In the genomic region with DNA sequence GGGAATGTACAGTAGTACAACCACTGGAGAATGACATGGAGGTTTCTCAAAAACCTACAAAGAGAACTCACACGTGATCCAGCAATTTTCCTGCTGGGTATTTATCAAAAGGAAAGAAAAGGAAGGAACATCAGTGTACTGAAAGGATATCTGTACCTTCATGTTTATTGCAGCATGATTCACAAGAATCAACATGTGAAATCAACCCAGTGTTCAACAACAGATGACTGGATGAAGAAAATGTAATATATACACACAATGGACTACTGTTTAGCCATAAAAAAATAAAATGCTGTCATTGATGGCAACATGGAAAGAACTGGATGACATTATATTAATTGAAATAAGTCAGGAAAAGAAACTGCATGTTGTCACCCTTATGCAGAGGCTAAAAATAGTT, we compare ENCODE assay signal across 19 cellular contexts. TPM values are rescaled to one million over a fixed set of nuclear protein-coding genes. Genes with fewer than 3 reads are reported as not detected.
DNase-seq lines count a peak whose midpoint lies in the region; ATAC-seq and TF ChIP-seq lines count a peak whose summit lies in the region.
"Had no signal": no experiment of that assay in that cellular context is flagged by ENCODE, and none has a peak within 500 bp of the region (broad histone marks: within the 10 kb centered on the region; RNA-seq: fewer than 3 reads in every experiment).

No MANE protein-coding gene starts in this region.

- H3K27me3 Mint-ChIP-seq in MCF 10A (ENCODE audit: insufficient read depth, unreplicated experiment): no peaks in the 10 kb centered on the region

- H2AFZ ChIP-seq in mammary epithelial cell (ENCODE audit: low read depth, low read length) (no peak overlapping the region), Karpas-422 (ENCODE audit: low read length) (no peak overlapping the region)

- no peak overlapping the region for H3K9ac ChIP-seq in mammary epithelial cell (ENCODE audit: insufficient read depth, low read length)
- H3K9ac ChIP-seq in Karpas-422 (ENCODE audit: low read length): no peak overlapping the region

- dilution Hi-C loops in mammary epithelial cell (cut with HindIII; ENCODE audit: low sequenced_read_pairs): no loop called here

- H3K27ac Mint-ChIP-seq in MCF 10A (ENCODE audit: low read depth, unreplicated experiment): no peak overlapping the region
- H3K27ac Mint-ChIP-seq: CD4-positive, alpha-beta T cell; H9 had no signal

- H3K27me3 ChIP-seq in mammary epithelial cell (ENCODE audit: insufficient read depth, low read length) (no peaks in the 10 kb centered on the region), Karpas-422 (ENCODE audit: low read length) (no peaks in the 10 kb centered on the region)

- POLR2A ChIA-PET in MCF 10A (lab: Yijun Ruan, JAX): no interaction called here

- H3K36me3 ChIP-seq in mammary epithelial cell (ENCODE audit: insufficient read depth, low read length): no peaks in the 10 kb centered on the region
- no peaks in the 10 kb centered on the region for H3K36me3 ChIP-seq in mucosa of descending colon (ENCODE audit: low read depth)
- H3K36me3 ChIP-seq in Karpas-422 (ENCODE audit: insufficient read depth, low read length): no peaks in the 10 kb centered on the region

- H3K27ac ChIP-seq in mammary epithelial cell (ENCODE audit: insufficient read depth, low read depth, low read length): no peak overlapping the region
- H3K27ac ChIP-seq in Karpas-422 (ENCODE audit: low read length): no peak overlapping the region
- H3K27ac ChIP-seq: 22Rv1, A549, C4-2B had no signal

- no peaks in the 10 kb centered on the region for H3K36me3 Mint-ChIP-seq in MCF 10A (ENCODE audit: insufficient read depth, unreplicated experiment)

- peak; percentile 72 for ATAC-seq in esophagus mucosa
- ATAC-seq in mucosa of descending colon: peak; percentile 88
- no peak for ATAC-seq in GM21367 (IDR thresholded peaks at IDR 0.05; ENCODE audit: unreplicated experiment)
- ATAC-seq: A549 had no signal

- H3K79me2 ChIP-seq in mammary epithelial cell (ENCODE audit: insufficient read depth, low read length): no peaks in the 10 kb centered on the region
- no peaks in the 10 kb centered on the region for H3K79me2 ChIP-seq in Karpas-422 (ENCODE audit: low read length)

- H3K9me3 ChIP-seq in mammary epithelial cell (replicated peaks; ENCODE audit: insufficient read depth, low read length) (no peaks in the 10 kb centered on the region), mucosa of descending colon (no peaks in the 10 kb centered on the region), Karpas-422 (ENCODE audit: low read length) (no peaks in the 10 kb centered on the region)
- H3K9me3 ChIP-seq: A549 had no signal

- no peaks in the 10 kb centered on the region for H3K9me3 Mint-ChIP-seq in MCF 10A (ENCODE audit: unreplicated experiment)
- H3K9me3 Mint-ChIP-seq: CD4-positive, alpha-beta T cell had no signal

- no peaks in the 10 kb centered on the region for H3K4me1 ChIP-seq in mammary epithelial cell (ENCODE audit: insufficient read depth, low read length)
- H3K4me1 ChIP-seq in mucosa of descending colon (ENCODE audit: low read depth): no peaks in the 10 kb centered on the region
- H3K4me1 ChIP-seq in Karpas-422 (ENCODE audit: low read length): no peaks in the 10 kb centered on the region
- H3K4me1 ChIP-seq: A549, Caco-2 had no signal

- no peak overlapping the region for H3K4me3 Mint-ChIP-seq in MCF 10A (ENCODE audit: unreplicated experiment)
- H3K4me3 Mint-ChIP-seq: CD4-positive, alpha-beta T cell; H9 had no signal

- H4K20me1 ChIP-seq in mammary epithelial cell (ENCODE audit: insufficient read depth, low read length): no peaks in the 10 kb centered on the region
- H4K20me1 ChIP-seq in Karpas-422 (ENCODE audit: insufficient read depth, low read depth, low read length): no peaks in the 10 kb centered on the region

- no TSS peak for BruUV-seq in mammary epithelial cell (replicated peaks; lab: Mats Ljungman, UMichigan)
- BruUV-seq in MCF 10A (replicated peaks; lab: Mats Ljungman, UMichigan): no TSS peak

- H3K4me3 ChIP-seq in mammary epithelial cell (replicated peaks in 1 of 3; ENCODE audit: insufficient read depth in 1 of 3, low read depth in 2 of 3, low read length in 3 of 3) (no peak overlapping the region), mucosa of descending colon (no peak overlapping the region), Karpas-422 (ENCODE audit: low read length) (no peak overlapping the region)
- H3K4me3 ChIP-seq: A549 had no signal

- intact Hi-C loops in mammary epithelial cell (cut with micrococcal nuclease) (no loop called here), MCF 10A (cut with micrococcal nuclease) (no loop called here), mucosa of descending colon (cut with DNase I, micrococcal nuclease) (no loop called here)

- DNase-seq in mammary epithelial cell (peak; percentile 25), MCF 10A (ENCODE audit: unreplicated experiment) (no peak), mucosa of descending colon (no peak), Karpas-422 (no peak)
- DNase-seq in activated CD4-positive, alpha-beta T cell treated with anti-CD3 and anti-CD28 coated beads, Interleukin-2, amount 50 U/mL, for 1 hour: no peak
- DNase-seq: AML-193; Caco-2; CD4-positive, alpha-beta T cell; GDM1; H9 had no signal

- TF ChIP-seq CTCF in mammary epithelial cell (conservative IDR thresholded peaks at IDR 0.05 in 1 of 2, IDR thresholded peaks at IDR 0.05 in 1 of 2; ENCODE audit: extremely low read depth in 1 of 2, insufficient read depth in 1 of 2, low read depth in 1 of 2, low read length in 2 of 2) (no peak), MCF 10A (IDR thresholded peaks at IDR 0.05; ENCODE audit: unreplicated experiment) (no peak), mucosa of descending colon (IDR thresholded peaks at IDR 0.05) (no peak)

- no peak overlapping the region for H3K4me2 ChIP-seq in mammary epithelial cell (ENCODE audit: insufficient read depth, low read depth, low read length)
- H3K4me2 ChIP-seq in Karpas-422 (ENCODE audit: low read depth, low read length, poor library complexity, severe bottlenecking): no peak overlapping the region
- H3K4me2 ChIP-seq: A549 had no signal

- H3K4me1 Mint-ChIP-seq in MCF 10A (ENCODE audit: insufficient read depth, unreplicated experiment): no peaks in the 10 kb centered on the region
- H3K4me1 Mint-ChIP-seq: H9 had no signal

- CTCF ChIA-PET in mammary epithelial cell (lab: Charles Lee; ENCODE audit: low non-redundant PET) (no interaction called here), MCF 10A (lab: Yijun Ruan, JAX) (interaction anchor here (0.7 kb wide), 1 partner anchor 212 kb away, joined by 3 read pairs; no protein-coding TSS in a partner anchor)

- 0% methylated on average over 1 of the region's 1 CpG for WGBS in mammary epithelial cell (ENCODE audit: low coverage, missing lambda C conversion rate)

- H3K9me2 ChIP-seq in Karpas-422 (replicated peaks; ENCODE audit: insufficient read depth, low read length): no peaks in the 10 kb centered on the region

- in situ Hi-C loops in mammary epithelial cell (cut with MboI; ENCODE audit: low sequenced_read_pairs in 2 of 2): no loop called here

RNA-seq across cellular contexts. Expression of gene CYP4A11, which starts 19.0 kb away (rescaled TPM):
- total RNA-seq in mammary epithelial cell (not detected), MCF 10A (2022) (not detected in 2 replicates), esophagus mucosa (not detected), mucosa of descending colon (not detected)
- not detected for polyA plus RNA-seq in mammary epithelial cell
- not detected for polyA minus RNA-seq in mammary epithelial cell
- total RNA-seq in Karpas-422 (2014; rRNA removed; shearing (Covaris generic); ENCODE audit: low replicate concordance): not detected in 2 replicates
- total RNA-seq: CD4-positive, alpha-beta T cell; Daoy; H1; H9; HT-29 had no signal
- polyA plus RNA-seq: A549, BJ, H1 had no signal
